18 cellular contexts compared by ENCODE assay signal in the genomic region with DNA sequence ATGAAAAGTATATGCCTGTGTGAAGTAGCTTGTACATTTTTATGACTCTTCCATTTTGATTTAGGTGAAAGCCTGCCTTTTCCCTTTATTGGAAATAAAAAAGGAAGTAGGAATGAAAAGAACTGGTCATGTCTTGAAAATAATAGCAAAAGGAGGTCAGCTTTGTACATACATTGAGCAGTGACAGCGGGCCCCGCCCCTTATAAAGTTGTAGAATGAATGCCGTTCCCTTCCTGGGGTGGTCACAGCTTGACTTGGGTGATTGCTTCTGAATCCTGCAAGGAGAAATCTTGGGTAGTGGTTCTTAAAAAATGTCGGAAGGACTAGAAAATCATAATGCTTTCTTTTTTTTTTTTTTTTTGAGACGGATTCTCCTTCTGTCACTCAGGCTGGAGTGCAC. TPM values are rescaled to one million over a fixed set of nuclear protein-coding genes. Genes with fewer than 3 reads are reported as not detected.
DNase-seq lines count a peak whose midpoint lies in the region; ATAC-seq and TF ChIP-seq lines count a peak whose summit lies in the region.
"Had no signal": no experiment of that assay in that cellular context is flagged by ENCODE, and none has a peak within 500 bp of the region (broad histone marks: within the 10 kb centered on the region; RNA-seq: fewer than 3 reads in every experiment).

No MANE protein-coding gene starts in this region.

- WGBS in testis, 2 donors, result 95 to 96% methylated on average over 5 of the region's 5 CpGs

- no peak overlapping the region for H3K4me3 ChIP-seq in testis

- H3K9me3 ChIP-seq in testis, result no peaks in the 10 kb centered on the region
- H3K9me3 ChIP-seq: BE2C, Caco-2 had no signal

- peaks cover 10% of the 10 kb centered on the region for H3K9me3 Mint-ChIP-seq in activated T-cell treated with anti-CD3 and anti-CD28 coated beads, Interleukin-2, amount 50 U/mL, for 24 hours
- H3K9me3 Mint-ChIP-seq in activated T-helper 17 cell treated with anti-CD3 and anti-CD28 coated beads, Interleukin-2, amount 50 U/mL, for 72 hours, result peaks cover 5% of the 10 kb centered on the region
- peaks cover 13% of the 10 kb centered on the region for H3K9me3 Mint-ChIP-seq in nephron progenitor cell
- H3K9me3 Mint-ChIP-seq: CD4-positive, alpha-beta T cell had no signal

- ATAC-seq in activated T-helper 17 cell treated with anti-CD3 and anti-CD28 coated beads, Interleukin-2, amount 50 U/mL, for 72 hours (replicated peaks), result no peak
- no peak for ATAC-seq in GM18870 (IDR thresholded peaks at IDR 0.05; ENCODE audit: unreplicated experiment)
- ATAC-seq: HCT116 had no signal

- intact Hi-C loops in testis (cut with DNase I; ENCODE audit: low total_unique reads), result no loop called here

- H3K27ac ChIP-seq in testis, result no peak overlapping the region
- H3K27ac ChIP-seq: HL-60 had no signal

- no peak for TF ChIP-seq POLR2A in testis (IDR thresholded peaks at IDR 0.05)

- no peak overlapping the region for H3K4me3 Mint-ChIP-seq in activated T-cell treated with anti-CD3 and anti-CD28 coated beads, Interleukin-2, amount 50 U/mL, for 24 hours
- H3K4me3 Mint-ChIP-seq in activated T-helper 17 cell treated with anti-CD3 and anti-CD28 coated beads, Interleukin-2, amount 50 U/mL, for 72 hours, result no peak overlapping the region
- no peak overlapping the region for H3K4me3 Mint-ChIP-seq in nephron progenitor cell
- H3K4me3 Mint-ChIP-seq: CD4-positive, alpha-beta T cell; HFFc6 had no signal

- H3K36me3 ChIP-seq in testis (ENCODE audit: low read depth, missing control alignments), result no peaks in the 10 kb centered on the region
- H3K36me3 ChIP-seq: BE2C had no signal

- H3K36me3 Mint-ChIP-seq in activated T-cell treated with anti-CD3 and anti-CD28 coated beads, Interleukin-2, amount 50 U/mL, for 24 hours (ENCODE audit: low read depth), result peaks cover 5% of the 10 kb centered on the region
- H3K36me3 Mint-ChIP-seq in activated T-helper 17 cell treated with anti-CD3 and anti-CD28 coated beads, Interleukin-2, amount 50 U/mL, for 72 hours (ENCODE audit: low read depth), result no peaks in the 10 kb centered on the region
- no peaks in the 10 kb centered on the region for H3K36me3 Mint-ChIP-seq in nephron progenitor cell (ENCODE audit: low read depth)

- TF ChIP-seq CTCF in nephron progenitor cell (IDR thresholded peaks at IDR 0.05), result no peak
- TF ChIP-seq CTCF in testis (IDR thresholded peaks at IDR 0.05), result no peak

- H3K27ac Mint-ChIP-seq in activated T-cell treated with anti-CD3 and anti-CD28 coated beads, Interleukin-2, amount 50 U/mL, for 24 hours, result peak overlapping the region; percentile 38
- peak overlapping the region; percentile 78 for H3K27ac Mint-ChIP-seq in activated T-helper 17 cell treated with anti-CD3 and anti-CD28 coated beads, Interleukin-2, amount 50 U/mL, for 72 hours
- peak overlapping the region; percentile 72 for H3K27ac Mint-ChIP-seq in nephron progenitor cell
- H3K27ac Mint-ChIP-seq: CD4-positive, alpha-beta T cell; HFFc6 had no signal

- DNase-seq in activated T-cell treated with anti-CD3 and anti-CD28 coated beads, Interleukin-2, amount 50 U/mL, for 24 hours, result peak; percentile 3
- DNase-seq in activated T-cell treated with anti-CD3 and anti-CD28 coated beads for 4 hours (no peak), CD1c-positive myeloid dendritic cell (ENCODE audit: extremely low spot score) (peak; percentile 5), nephron progenitor cell (no peak), testis (no peak)
- DNase-seq: BE2C; C1 segment of cervical spinal cord; Caco-2; CD4-positive, alpha-beta T cell; DMS79; GDM1; GOT3; H7; HFFc6 had no signal

- H3K4me1 ChIP-seq in testis, result no peaks in the 10 kb centered on the region
- H3K4me1 ChIP-seq: BE2C had no signal

- H3K27me3 ChIP-seq in testis, result no peaks in the 10 kb centered on the region
- H3K27me3 ChIP-seq: BE2C had no signal

- no peaks in the 10 kb centered on the region for H3K27me3 Mint-ChIP-seq in activated T-cell treated with anti-CD3 and anti-CD28 coated beads, Interleukin-2, amount 50 U/mL, for 24 hours
- no peaks in the 10 kb centered on the region for H3K27me3 Mint-ChIP-seq in activated T-helper 17 cell treated with anti-CD3 and anti-CD28 coated beads, Interleukin-2, amount 50 U/mL, for 72 hours
- peaks cover 19% of the 10 kb centered on the region for H3K27me3 Mint-ChIP-seq in nephron progenitor cell (ENCODE audit: low read depth, poor library complexity)
- H3K27me3 Mint-ChIP-seq: CD4-positive, alpha-beta T cell had no signal

- H3K4me1 Mint-ChIP-seq in activated T-cell treated with anti-CD3 and anti-CD28 coated beads, Interleukin-2, amount 50 U/mL, for 24 hours (ENCODE audit: low read depth), result peaks cover 34% of the 10 kb centered on the region
- peaks cover 4% of the 10 kb centered on the region for H3K4me1 Mint-ChIP-seq in activated T-helper 17 cell treated with anti-CD3 and anti-CD28 coated beads, Interleukin-2, amount 50 U/mL, for 72 hours
- H3K4me1 Mint-ChIP-seq in nephron progenitor cell, result no peaks in the 10 kb centered on the region

RNA-seq across cellular contexts. Expression of a gene that starts 31.7 kb away (rescaled TPM):
- 10 to 100 TPM; 10.9 to 20.7 TPM for total RNA-seq in activated T-helper 17 cell treated with anti-CD3 and anti-CD28 coated beads, Interleukin-2, amount 50 U/mL, for 72 hours
- total RNA-seq in testis, result 10 to 100 TPM in 1 of 2 donors, 1 to 10 TPM in 1; 10.0 to 14.5 TPM
- 14.0 TPM for polyA plus RNA-seq in testis (ENCODE audit: insufficient read depth, low read depth, low replicate concordance)

Comparison
In these comparisons a context has a peak if more than half of its experiments do, and no peak if none do; other contexts are left out.
1. DNase-seq: peak in activated T-cell treated with anti-CD3 and anti-CD28 coated beads, Interleukin-2, amount 50 U/mL, for 24 hours (single experiment) and CD1c-positive myeloid dendritic cell (single experiment); none in activated T-cell treated with anti-CD3 and anti-CD28 coated beads for 4 hours (single experiment), nephron progenitor cell (single experiment) and testis (single experiment).
2. Peak in every context shown above with its lines, with median percentiles within 50 percentile points of each other: H3K27ac Mint-ChIP-seq.